Comparison of ENCODE assay signal across 20 cellular contexts in genomic region chr1:234849824-234850223, GRCh38.
DNase-seq lines count a peak whose midpoint lies in the region; ATAC-seq and TF ChIP-seq lines count a peak whose summit lies in the region.
"Had no signal": no experiment of that assay in that cellular context is flagged by ENCODE, and none has a peak within 500 bp of the region (broad histone marks: within the 10 kb centered on the region; RNA-seq: fewer than 3 reads in every experiment).

No MANE protein-coding gene starts in this region.

- ATAC-seq in upper lobe of right lung (no peak), GM19452 (IDR thresholded peaks at IDR 0.05; ENCODE audit: unreplicated experiment) (no peak)
- ATAC-seq: activated CD8-positive, alpha-beta memory T cell treated with anti-CD3 and anti-CD28 coated beads, Interleukin-2, amount 10 ng/mL, durations not matched to agents 7 days and 5 days; right cardiac atrium had no signal

- peaks cover 28% of the 10 kb centered on the region for H3K4me1 ChIP-seq in mammary epithelial cell (ENCODE audit: insufficient read depth, low read length)
- peaks cover 20% of the 10 kb centered on the region for H3K4me1 ChIP-seq in upper lobe of right lung
- H3K4me1 ChIP-seq in effector memory CD4-positive, alpha-beta T cell (ENCODE audit: control insufficient read depth, insufficient read depth, low read length, poor library complexity, severe bottlenecking) = peaks cover 4% of the 10 kb centered on the region

- H3K36me3 Mint-ChIP-seq in MCF 10A (ENCODE audit: insufficient read depth, unreplicated experiment) = no peaks in the 10 kb centered on the region
- H3K36me3 Mint-ChIP-seq: IgD-negative memory B cell had no signal

- no peaks in the 10 kb centered on the region for H4K20me1 ChIP-seq in mammary epithelial cell (ENCODE audit: insufficient read depth, low read length)

- H2AFZ ChIP-seq in mammary epithelial cell (ENCODE audit: low read depth, low read length) = no peak overlapping the region
- H2AFZ ChIP-seq: PC-9 had no signal

- no peak overlapping the region for H3K9ac ChIP-seq in mammary epithelial cell (ENCODE audit: insufficient read depth, low read length)

- DNase-seq in mammary epithelial cell (no peak), MCF 10A (ENCODE audit: unreplicated experiment) (no peak), RPMI7951 (ENCODE audit: low read depth) (peak; percentile 33), kidney glomerular epithelial cell (lab: John Stamatoyannopoulos, UW) (peak; percentile 73), upper lobe of right lung (no peak), NCI-H2081 (lab: John Stamatoyannopoulos, UW) (no peak)
- DNase-seq in effector memory CD4-positive, alpha-beta T cell = no peak
- DNase-seq: activated B cell treated with CpG ODN at 0.5 μM for 24 hours; activated CD8-positive, alpha-beta memory T cell treated with anti-CD3 and anti-CD28 coated beads, Interleukin-2, amount 10 ng/mL, durations not matched to agents 7 days and 5 days; activated naive CD4-positive, alpha-beta T cell treated with Interleukin-2 at 50 U/mL for 16 hours; endodermal cell; NCI-H1105 treated with DMSO at 0.1 percent for 48 hours; NCI-H446 treated with DMSO at 0.1 percent for 48 hours; PC-9; right cardiac atrium had no signal

- H3K4me2 ChIP-seq in mammary epithelial cell (ENCODE audit: insufficient read depth, low read depth, low read length) = peak overlapping the region; percentile 11
- H3K4me2 ChIP-seq: PC-9 had no signal

- H3K27me3 ChIP-seq in mammary epithelial cell (ENCODE audit: insufficient read depth, low read length) (no peaks in the 10 kb centered on the region), upper lobe of right lung (no peaks in the 10 kb centered on the region)
- H3K27me3 ChIP-seq in effector memory CD4-positive, alpha-beta T cell (replicated peaks; ENCODE audit: control insufficient read depth, insufficient read depth, low read length, poor library complexity, severe bottlenecking) = no peaks in the 10 kb centered on the region

- H3K4me3 Mint-ChIP-seq in MCF 10A (ENCODE audit: unreplicated experiment) = no peak overlapping the region
- H3K4me3 Mint-ChIP-seq: activated B cell treated with CpG ODN at 0.5 μM for 24 hours; activated CD8-positive, alpha-beta memory T cell treated with anti-CD3 and anti-CD28 coated beads, Interleukin-2, amount 10 ng/mL, durations not matched to agents 7 days and 5 days; endodermal cell; neural crest cell had no signal

- no TSS peak for BruUV-seq in mammary epithelial cell (replicated peaks; lab: Mats Ljungman, UMichigan)
- no TSS peak for BruUV-seq in MCF 10A (replicated peaks; lab: Mats Ljungman, UMichigan)

- H3K79me2 ChIP-seq in mammary epithelial cell (ENCODE audit: insufficient read depth, low read length) = no peaks in the 10 kb centered on the region

- intact Hi-C loops in mammary epithelial cell (cut with micrococcal nuclease) (no loop called here), MCF 10A (cut with micrococcal nuclease) (no loop called here), upper lobe of right lung (cut with DNase I) (no loop called here)

- in situ Hi-C loops in mammary epithelial cell (cut with MboI; ENCODE audit: low sequenced_read_pairs in 2 of 2) = loop anchor here (25.0 kb wide), 2 partner anchors 113 to 238 kb away; partner anchors contain the start of gene IRF2BP2 (in 1 of the 2)

- no peaks in the 10 kb centered on the region for H3K9me3 ChIP-seq in mammary epithelial cell (replicated peaks; ENCODE audit: insufficient read depth, low read length)
- no peaks in the 10 kb centered on the region for H3K9me3 ChIP-seq in upper lobe of right lung
- H3K9me3 ChIP-seq in effector memory CD4-positive, alpha-beta T cell (ENCODE audit: control insufficient read depth, low read length) = no peaks in the 10 kb centered on the region
- H3K9me3 ChIP-seq: thoracic aorta had no signal

- peak overlapping the region; percentile 43 for H3K27ac ChIP-seq in mammary epithelial cell (ENCODE audit: insufficient read depth, low read depth, low read length)
- H3K27ac ChIP-seq in upper lobe of right lung = peak overlapping the region; percentile 21
- H3K27ac ChIP-seq in effector memory CD4-positive, alpha-beta T cell (ENCODE audit: insufficient read depth, low read length, poor library complexity, severe bottlenecking) = no peak overlapping the region
- H3K27ac ChIP-seq: PC-9, thoracic aorta had no signal

- H3K36me3 ChIP-seq in mammary epithelial cell (ENCODE audit: insufficient read depth, low read length) (no peaks in the 10 kb centered on the region), upper lobe of right lung (no peaks in the 10 kb centered on the region)
- H3K36me3 ChIP-seq in effector memory CD4-positive, alpha-beta T cell (ENCODE audit: control insufficient read depth, insufficient read depth, low read length) = no peaks in the 10 kb centered on the region
- H3K36me3 ChIP-seq: thoracic aorta had no signal

- POLR2A ChIA-PET in MCF 10A (lab: Yijun Ruan, JAX) = interaction anchor here (0.8 to 1.2 kb wide), 3 partner anchors 9 to 148 kb away, joined by 3 read pairs; no protein-coding TSS in a partner anchor

- H3K27me3 Mint-ChIP-seq in MCF 10A (ENCODE audit: insufficient read depth, unreplicated experiment) = no peaks in the 10 kb centered on the region
- H3K27me3 Mint-ChIP-seq: activated B cell treated with CpG ODN at 0.5 μM for 24 hours, IgD-negative memory B cell had no signal

- WGBS in mammary epithelial cell (ENCODE audit: low coverage, missing lambda C conversion rate) = 98% methylated on average over 6 of the region's 7 CpGs

- dilution Hi-C loops in mammary epithelial cell (cut with HindIII; ENCODE audit: low sequenced_read_pairs) = loop anchor here (5.0 to 10.0 kb wide), 2 partner anchors 93 to 225 kb away; no protein-coding TSS in a partner anchor

- H3K27ac Mint-ChIP-seq in MCF 10A (ENCODE audit: low read depth, unreplicated experiment) = no peak overlapping the region
- H3K27ac Mint-ChIP-seq: activated B cell treated with CpG ODN at 0.5 μM for 24 hours; activated CD8-positive, alpha-beta memory T cell treated with anti-CD3 and anti-CD28 coated beads, Interleukin-2, amount 10 ng/mL, durations not matched to agents 7 days and 5 days; endodermal cell had no signal

- H3K4me3 ChIP-seq in mammary epithelial cell (replicated peaks in 1 of 3; ENCODE audit: insufficient read depth in 1 of 3, low read depth in 2 of 3, low read length in 3 of 3) (no peak overlapping the region), upper lobe of right lung (no peak overlapping the region)
- no peak overlapping the region for H3K4me3 ChIP-seq in effector memory CD4-positive, alpha-beta T cell (ENCODE audit: insufficient read depth, low read depth, low read length, poor library complexity, severe bottlenecking)
- H3K4me3 ChIP-seq: lung, PC-9, thoracic aorta had no signal

- TF ChIP-seq CTCF in mammary epithelial cell (conservative IDR thresholded peaks at IDR 0.05 in 1 of 2, IDR thresholded peaks at IDR 0.05 in 1 of 2; ENCODE audit: extremely low read depth in 1 of 2, insufficient read depth in 1 of 2, low read depth in 1 of 2, low read length in 2 of 2) (no peak), MCF 10A (IDR thresholded peaks at IDR 0.05; ENCODE audit: unreplicated experiment) (no peak), upper lobe of right lung (IDR thresholded peaks at IDR 0.05) (no peak)

- CTCF ChIA-PET in mammary epithelial cell (lab: Charles Lee; ENCODE audit: low non-redundant PET) = no interaction called here
- CTCF ChIA-PET in MCF 10A (lab: Yijun Ruan, JAX) = interaction anchor here (0.5 to 0.9 kb wide), 2 partner anchors 17 to 372 kb away, joined by 3 to 4 read pairs; no protein-coding TSS in a partner anchor

- no peaks in the 10 kb centered on the region for H3K9me3 Mint-ChIP-seq in MCF 10A (ENCODE audit: unreplicated experiment)
- H3K9me3 Mint-ChIP-seq: activated B cell treated with CpG ODN at 0.5 μM for 24 hours, endodermal cell, IgD-negative memory B cell, neural crest cell had no signal

- peaks cover 19% of the 10 kb centered on the region for H3K4me1 Mint-ChIP-seq in MCF 10A (ENCODE audit: insufficient read depth, unreplicated experiment)

Comparison
In these comparisons a context has a peak if more than half of its experiments do, and no peak if none do; other contexts are left out.
1. DNase-seq: peak in RPMI7951 (single experiment) and kidney glomerular epithelial cell (single experiment); none in mammary epithelial cell (single experiment), MCF 10A (single experiment), upper lobe of right lung (single experiment), NCI-H2081 (0 of 2) and effector memory CD4-positive, alpha-beta T cell (0 of 3).